In the genomic region with DNA sequence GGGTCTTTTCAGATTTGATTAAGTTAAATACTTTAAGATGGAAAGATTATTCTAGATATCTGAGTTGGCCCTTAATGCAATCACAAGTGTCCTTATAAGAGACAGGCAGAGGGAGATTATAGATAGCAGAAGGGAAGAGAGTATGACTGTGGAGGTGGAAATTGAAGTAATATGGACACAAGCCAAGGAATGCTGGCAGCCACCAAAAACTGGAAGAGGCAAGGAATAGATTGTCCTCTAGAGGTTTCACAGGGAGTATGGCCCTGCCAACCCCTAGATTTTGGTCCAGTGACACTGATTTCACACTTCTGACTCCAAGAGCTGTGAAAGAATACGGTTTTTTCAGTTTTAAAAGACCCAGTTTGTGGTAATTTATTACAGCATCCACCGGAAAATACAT, we compare ENCODE assay signal across 28 cellular contexts.
"Had no signal": no experiment of that assay in that cellular context is flagged by ENCODE, and none has a peak within 500 bp of the region (broad histone marks: within the 10 kb centered on the region; RNA-seq: fewer than 3 reads in every experiment).

No MANE protein-coding gene starts in this region.

- H3K27ac ChIP-seq: SJSA1, VCaP had no signal

- H3K4me3 ChIP-seq: SJSA1 had no signal

- H3K4me1 ChIP-seq: SJSA1 had no signal

- H3K36me3 ChIP-seq: SJSA1 had no signal

- H3K27me3 ChIP-seq: SJSA1 had no signal

- ATAC-seq: activated CD8-positive, alpha-beta memory T cell treated with anti-CD3 and anti-CD28 coated beads, Interleukin-2, amount 10 ng/mL, durations not matched to agents 7 days and 5 days; activated naive CD8-positive, alpha-beta T cell treated with anti-CD3 and anti-CD28 coated beads, Interleukin-2, amount 50 U/mL, for 24 hours; SK-N-SH treated with all-trans-retinoic acid at 6 μM for 48 hours had no signal

- DNase-seq: activated CD4-positive, alpha-beta memory T cell treated with anti-CD3 and anti-CD28 coated beads, Interleukin-2, amount 10 ng/mL, durations not matched to agents 7 days and 5 days; activated CD4-positive, alpha-beta T cell treated with anti-CD3 and anti-CD28 coated beads for 1 hour; activated CD4-positive, alpha-beta T cell treated with anti-CD3 and anti-CD28 coated beads for 48 hours; activated CD4-positive, CD25-positive, alpha-beta regulatory T cell; activated CD8-positive, alpha-beta memory T cell treated with anti-CD3 and anti-CD28 coated beads for 24 hours; activated CD8-positive, alpha-beta memory T cell treated with anti-CD3 and anti-CD28 coated beads, Interleukin-2, amount 10 ng/mL, durations not matched to agents 7 days and 5 days; activated CD8-positive, alpha-beta memory T cell treated with anti-CD3 and anti-CD28 coated beads, Interleukin-2, amount 50 U/mL, for 48 hours; activated effector memory CD4-positive, alpha-beta T cell treated with Interleukin-2 at 50 U/mL for 16 hours; activated naive CD4-positive, alpha-beta T cell treated with anti-CD3 and anti-CD28 coated beads, Interleukin-2, amount 10 ng/mL, durations not matched to agents 7 days and 5 days; activated naive CD8-positive, alpha-beta T cell treated with anti-CD3 and anti-CD28 coated beads, Interleukin-2, amount 50 U/mL, for 24 hours; activated T-cell treated with anti-CD3 and anti-CD28 coated beads, Interleukin-2, amount 50 U/mL, for 48 hours; anterior cingulate cortex; caudate nucleus; cerebellar nuclear complex; NCI-H1092 treated with DMSO at 0.1 percent for 48 hours; NCI-H1417; NCI-H187 treated with DMSO at 0.1 percent for 48 hours; NCI-H2081; NCI-H2171 treated with DMSO at 0.1 percent for 48 hours; NCI-H2227 treated with DMSO at 0.1 percent for 48 hours; SHP77 treated with DMSO at 0.1 percent for 48 hours; SW 1271; T-helper 1 cell; T-helper 2 cell; T-helper 9 cell had no signal

- H3K9me3 ChIP-seq: SJSA1 had no signal
